18 cellular contexts compared by ENCODE assay signal in genomic region chr3:14577897-14578296, GRCh38. TPM values are rescaled to one million over a fixed set of nuclear protein-coding genes. Genes with fewer than 3 reads are reported as not detected.
"Had no signal": no experiment of that assay in that cellular context is flagged by ENCODE, and none has a peak within 500 bp of the region (broad histone marks: within the 10 kb centered on the region; RNA-seq: fewer than 3 reads in every experiment).

No MANE protein-coding gene starts in this region.

- H3K4me3 ChIP-seq: gastroesophageal sphincter, heart right ventricle, mucosa of descending colon, ovary, sigmoid colon, stomach, testis, upper lobe of left lung had no signal

- H3K36me3 ChIP-seq: gastroesophageal sphincter, heart right ventricle, ovary, sigmoid colon, stomach, upper lobe of left lung had no signal

- ATAC-seq: effector memory CD8-positive, alpha-beta T cell; gastroesophageal sphincter; heart right ventricle; mucosa of descending colon; naive thymus-derived CD4-positive, alpha-beta T cell had no signal

- H3K9me3 ChIP-seq: gastroesophageal sphincter, heart right ventricle, mucosa of descending colon, ovary, sigmoid colon, stomach, testis, upper lobe of left lung had no signal

- H3K27ac ChIP-seq: gastroesophageal sphincter, heart right ventricle, ovary, sigmoid colon, stomach, testis, upper lobe of left lung had no signal

- H3K4me1 ChIP-seq: gastroesophageal sphincter, heart right ventricle, sigmoid colon, stomach, testis, upper lobe of left lung had no signal

- H3K27me3 ChIP-seq: ovary, sigmoid colon, testis, upper lobe of left lung had no signal

- DNase-seq: activated CD4-positive, alpha-beta T cell treated with anti-CD3 and anti-CD28 coated beads, Interleukin-2, amount 50 U/mL, for 48 hours; activated naive CD4-positive, alpha-beta T cell treated with anti-CD3 and anti-CD28 coated beads, Interleukin-2, amount 50 U/mL, for 16 hours; activated T-cell treated with anti-CD3 and anti-CD28 coated beads, Interleukin-2, amount 50 U/mL, for 1 hour; dermis blood vessel endothelial cell; effector memory CD8-positive, alpha-beta T cell; erythroblast; heart right ventricle; mammary epithelial cell; mucosa of descending colon; naive thymus-derived CD4-positive, alpha-beta T cell; ovary; sigmoid colon; stimulated activated CD4-positive, alpha-beta T cell treated with anti-CD3 and anti-CD28 coated beads, Interleukin-1b, Interleukin-23, amount 100 ng/mL, for 48 hours; stomach; T-helper 9 cell; testis; upper lobe of left lung had no signal

RNA-seq across cellular contexts. Expression of gene GRIP2, which starts 37.8 kb away (rescaled TPM):
- total RNA-seq: naive thymus-derived CD4-positive, alpha-beta T cell had no signal
- polyA plus RNA-seq: naive thymus-derived CD4-positive, alpha-beta T cell had no signal
